In the genomic region with DNA sequence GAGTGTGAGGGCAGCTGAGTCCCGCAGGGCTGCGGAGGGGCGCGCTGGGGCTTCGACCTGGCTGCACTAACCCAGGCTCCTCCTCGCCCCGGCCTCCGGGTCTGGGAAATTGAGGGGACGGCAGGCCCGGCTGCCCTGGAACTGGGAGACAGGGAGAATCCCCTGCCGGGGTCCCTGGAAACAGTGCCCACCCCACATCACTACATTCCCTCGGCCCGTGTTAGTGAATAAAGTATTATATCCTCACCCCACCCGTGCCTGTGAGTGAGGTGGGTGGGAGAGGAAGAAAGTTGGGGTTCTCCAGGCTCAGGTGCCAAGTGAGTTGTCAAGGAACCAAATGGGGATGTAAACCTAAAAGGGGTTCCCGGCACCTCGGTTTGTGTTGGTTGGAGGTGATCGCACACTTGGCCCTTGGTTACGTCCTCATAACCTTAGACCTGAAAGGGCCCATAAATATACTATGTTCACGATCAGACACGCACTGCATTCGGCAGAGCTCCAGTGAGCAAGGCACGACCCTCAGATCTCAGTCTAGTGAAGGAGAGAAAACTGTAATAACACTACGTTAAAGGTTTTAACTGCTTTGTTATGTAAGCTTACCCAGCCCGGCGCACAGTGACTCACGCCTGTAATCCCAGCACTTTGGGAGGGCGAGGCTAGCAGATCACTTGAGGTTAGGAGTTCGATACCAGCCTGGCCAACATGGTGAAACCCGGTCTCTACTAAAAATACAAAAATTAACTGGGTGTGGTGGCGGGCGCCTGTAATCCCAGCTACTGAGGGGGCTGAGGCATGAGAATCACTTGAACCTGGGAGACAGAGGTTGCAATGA, we compare ENCODE assay signal across 1 cellular context.
TF ChIP-seq lines count a peak whose summit lies in the region.

No MANE protein-coding gene starts in this region.

TF ChIP-seq in H1, 55 proteins besides CTCF, POLR2A, EP300 and RAD21:
- no peak for TF ChIP-seq SUZ12 (IDR thresholded peaks at IDR 0.05; ENCODE audit: low read length)
- TF ChIP-seq JUN (IDR thresholded peaks at IDR 0.05; ENCODE audit: low read depth, low read length), result no peak
- TF ChIP-seq SIX5 (IDR thresholded peaks at IDR 0.05; ENCODE audit: low read depth, low read length), result no peak
- no peak for TF ChIP-seq POLR2AphosphoS5 (IDR thresholded peaks at IDR 0.05; ENCODE audit: low read depth, low read length)
- TF ChIP-seq EZH2 (IDR thresholded peaks at IDR 0.05; ENCODE audit: low read depth, low read length, severe bottlenecking), result peak; percentile 48
TF ChIP-seq in H1: peak in this region for 1.
